ENCODE assay signal across 8 cellular contexts in the genomic region with DNA sequence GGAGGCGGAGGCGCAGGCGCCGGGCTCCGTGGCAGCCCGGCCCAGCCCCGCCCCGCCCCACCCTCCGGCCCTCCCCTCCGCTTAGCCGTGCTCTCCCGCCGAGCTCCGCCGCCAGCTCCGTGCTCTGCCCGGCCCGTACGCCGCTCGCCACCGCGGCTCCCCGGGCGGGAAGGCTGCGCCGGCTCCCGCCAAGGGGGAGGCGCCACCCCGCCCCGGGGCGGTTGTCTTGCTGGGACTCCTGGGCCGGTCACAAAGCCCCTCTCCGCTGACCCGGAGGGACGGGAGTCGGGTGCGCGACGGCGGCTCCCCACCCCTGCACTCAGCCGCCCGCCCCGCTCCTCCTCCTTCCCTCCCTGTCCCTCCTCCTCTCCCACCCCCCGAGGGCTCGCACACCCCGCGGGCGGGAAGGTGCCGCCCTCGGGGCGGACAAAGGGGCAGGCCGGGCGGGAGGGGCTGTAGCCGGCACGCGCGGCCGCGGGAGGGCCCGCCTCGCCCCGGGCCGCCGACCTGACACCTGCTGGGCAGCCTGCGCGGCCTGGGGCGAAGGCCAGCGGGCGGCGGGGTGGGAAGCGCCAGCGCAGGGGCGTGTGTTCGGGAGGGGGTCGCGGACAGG. TPM values are rescaled to one million over a fixed set of nuclear protein-coding genes. Genes with fewer than 3 reads are reported as not detected.
DNase-seq lines count a peak whose midpoint lies in the region; ATAC-seq, FAIRE-seq and TF ChIP-seq lines count a peak whose summit lies in the region.

No MANE protein-coding gene starts in this region.

- H3K23me2 ChIP-seq in H1 (ENCODE audit: low read depth, low read length), result peaks cover 17% of the 10 kb centered on the region

- H3K4me2 ChIP-seq in H1 (ENCODE audit: insufficient read depth in 1 of 2, low read depth in 2 of 2, low read length in 2 of 2), result peak overlapping the region; percentile 79 to 99

- H3K27me3 Mint-ChIP-seq in naive thymus-derived CD4-positive, alpha-beta T cell, result peaks cover 50 to 70% (median 61%) of the 10 kb centered on the region in 5 donors

- no peak; a peak in 1 of 3 replicates for TF ChIP-seq POLR2A in H1 (IDR thresholded peaks at IDR 0.05; ENCODE audit: control extremely low read depth in 1 of 2, low read depth in 2 of 2, low read length in 2 of 2)

- no peak overlapping the region for H2BK20ac ChIP-seq in H1 (ENCODE audit: low read length)

- DNase-seq in NCI-H187 (lab: John Stamatoyannopoulos, UW) (peak; percentile 73 to 77), NCI-H187 treated with DMSO at 0.1 percent for 48 hours (lab: John Stamatoyannopoulos, UW) (no peak), HPDE6-E6E7 (ENCODE audit: extremely low spot score) (peak; percentile 72), RPMI7951 (ENCODE audit: low read depth) (peak; percentile 62), H1 (ENCODE audit: low read depth in 1 of 2, low spot score in 2 of 2) (peak in 1 of 2 experiments; percentile 82), NCI-H1694 treated with DMSO at 0.1 percent for 48 hours (lab: John Stamatoyannopoulos, UW) (no peak)
- DNase-seq in naive thymus-derived CD4-positive, alpha-beta T cell, result no peak

- H3K36me3 Mint-ChIP-seq in naive thymus-derived CD4-positive, alpha-beta T cell, result peaks cover 0 to 8% (median 5%) of the 10 kb centered on the region in 5 donors

- peaks cover 0 to 9% of the 10 kb centered on the region in 2 experiments; a peak in 2 of 4 replicates for H3K79me2 ChIP-seq in H1 (ENCODE audit: control insufficient read depth in 1 of 2, insufficient read depth in 2 of 2, low read length in 2 of 2)

- 5% methylated on average over 20 of the region's 77 CpGs; no CpG with 5 or more reads in 1 of the 2 experiments for WGBS in H1 (ENCODE audit: extremely low coverage in 1 of 2, insufficient coverage in 1 of 2, insufficient read length in 1 of 2, insufficient replicate concordance in 2 of 2, low coverage in 1 of 2, low lambda C conversion rate in 2 of 2, missing lambda C conversion rate in 1 of 2), 2 experiments

- no peak overlapping the region for H4K91ac ChIP-seq in H1 (replicated peaks; ENCODE audit: insufficient read length, low read length)

- no peaks in the 10 kb centered on the region for H3K9me3 ChIP-seq in H1 (ENCODE audit: insufficient read depth in 2 of 2, low read depth in 1 of 2, low read length in 1 of 2)
- no peaks in the 10 kb centered on the region for H3K9me3 ChIP-seq in naive thymus-derived CD4-positive, alpha-beta T cell (ENCODE audit: control insufficient read depth in 2 of 3, low read length in 3 of 3)

- peak; percentile 90 for ATAC-seq in GM21528 (IDR thresholded peaks at IDR 0.05; ENCODE audit: low FRiP score, unreplicated experiment)
- peak; percentile 69 for ATAC-seq in naive thymus-derived CD4-positive, alpha-beta T cell

- no peak overlapping the region for H2AFZ ChIP-seq in H1 (ENCODE audit: low read length)

- no peaks in the 10 kb centered on the region for H3K79me1 ChIP-seq in H1 (ENCODE audit: low read depth, low read length)

- no peak overlapping the region for H3K27ac Mint-ChIP-seq in naive thymus-derived CD4-positive, alpha-beta T cell

- peak overlapping the region in 5 of 10 donors; percentile 69 to 88 (median 81) for H3K4me3 Mint-ChIP-seq in naive thymus-derived CD4-positive, alpha-beta T cell

- TF ChIP-seq EP300 in H1 (IDR thresholded peaks at IDR 0.05; ENCODE audit: borderline replicate concordance in 1 of 2, low read depth in 2 of 2, low read length in 2 of 2), result no peak

- no peaks in the 10 kb centered on the region for H3K36me3 ChIP-seq in H1 (ENCODE audit: control insufficient read depth in 2 of 4, insufficient read depth in 4 of 4, low read length in 3 of 4)
- H3K36me3 ChIP-seq in naive thymus-derived CD4-positive, alpha-beta T cell (ENCODE audit: control insufficient read depth in 2 of 3, insufficient read depth in 3 of 3, low read length in 3 of 3), result no peaks in the 10 kb centered on the region

- CTCF ChIA-PET in H1 (lab: Charles Lee; ENCODE audit: partially characterized antibody), result interaction anchor here (1.1 to 2.3 kb wide), 4 partner anchors 13 to 459 kb away, joined by 3 to 13 read pairs (median 8); no protein-coding TSS in a partner anchor
- CTCF ChIA-PET in naive thymus-derived CD4-positive, alpha-beta T cell (lab: Charles Lee), result no interaction called here

- POLR2A ChIA-PET in H1 (lab: Charles Lee; ENCODE audit: partially characterized antibody), result interaction anchor here (0.7 to 16.7 kb wide), 2 partner anchors 17 to 91 kb away, joined by 3 to 192 read pairs; a partner anchor contains a TSS
- POLR2A ChIA-PET in naive thymus-derived CD4-positive, alpha-beta T cell (lab: Charles Lee), result no interaction called here

- no peaks in the 10 kb centered on the region for H4K20me1 ChIP-seq in H1 (replicated peaks in 1 of 2; ENCODE audit: control insufficient read depth in 1 of 2, insufficient read depth in 2 of 2, low read length in 2 of 2)

- no peak for TF ChIP-seq CTCF in H1 (IDR thresholded peaks at IDR 0.05; ENCODE audit: control extremely low read depth in 1 of 3, insufficient read depth in 1 of 3, low read depth in 1 of 3, low read length in 3 of 3)

- peak overlapping the region; percentile 94; the same call in 1 of the 2 replicates for H2BK5ac ChIP-seq in H1 (ENCODE audit: low read depth, low read length)

- H3K23ac ChIP-seq in H1 (ENCODE audit: insufficient read length), result no peak overlapping the region

- peak overlapping the region; percentile 23; the same call in 1 of the 2 replicates for H3K27ac ChIP-seq in H1 (ENCODE audit: low read depth, low read length)
- no peak overlapping the region for H3K27ac ChIP-seq in naive thymus-derived CD4-positive, alpha-beta T cell (ENCODE audit: low read depth, low read length)

- peaks cover 4 to 21% (median 16%) of the 10 kb centered on the region in 4 experiments; a peak in 6 of 7 replicates for H3K27me3 ChIP-seq in H1 (replicated peaks in 1 of 4; ENCODE audit: control insufficient read depth in 3 of 4, extremely low read depth in 1 of 4, insufficient read depth in 3 of 4, low read length in 3 of 4)
- H3K27me3 ChIP-seq in naive thymus-derived CD4-positive, alpha-beta T cell (ENCODE audit: control insufficient read depth in 2 of 2, insufficient read depth in 2 of 2, low read length in 2 of 2), result peaks cover 12 to 39% of the 10 kb centered on the region in 2 donors

- H2AK5ac ChIP-seq in H1 (ENCODE audit: low read depth, low read length), result no peak overlapping the region

- H3K9me3 Mint-ChIP-seq in naive thymus-derived CD4-positive, alpha-beta T cell, result peaks cover 0 to 49% (median 11%) of the 10 kb centered on the region in 11 donors

- no peak overlapping the region for H2BK120ac ChIP-seq in H1 (replicated peaks; ENCODE audit: low read depth, low read length)

- H4K8ac ChIP-seq in H1 (ENCODE audit: extremely low read depth, insufficient read depth, low read length), result no peak overlapping the region

- H3K4me1 Mint-ChIP-seq in naive thymus-derived CD4-positive, alpha-beta T cell, result peaks cover 13 to 22% (median 20%) of the 10 kb centered on the region in 7 donors

- FAIRE-seq in H1 (lab: Jason Lieb, UNC), result no peak

- TF ChIP-seq RAD21 in H1 (IDR thresholded peaks at IDR 0.05 in 1 of 2, conservative IDR thresholded peaks at IDR 0.05 in 1 of 2; ENCODE audit: low read depth in 2 of 2, low read length in 2 of 2), result no peak

- H3K4me3 ChIP-seq in H1 (ENCODE audit: extremely low read depth in 1 of 4, insufficient read depth in 2 of 4, low read depth in 3 of 4, low read length in 4 of 4), result peak overlapping the region; percentile 47 to 76 (median 74)
- H3K4me3 ChIP-seq in naive thymus-derived CD4-positive, alpha-beta T cell (ENCODE audit: low read length), result no peak overlapping the region

- H3K56ac ChIP-seq in H1 (replicated peaks; ENCODE audit: insufficient read length, low read depth, low read length), result peak overlapping the region; percentile 2

- H3K4ac ChIP-seq in H1 (replicated peaks; ENCODE audit: insufficient read length, low read depth, low read length), result no peak overlapping the region

- H3K14ac ChIP-seq in H1 (ENCODE audit: insufficient read length), result no peak overlapping the region

- H3K18ac ChIP-seq in H1 (ENCODE audit: extremely low read depth, low read length), result peak overlapping the region; percentile 75; the same call in 1 of the 2 replicates

- peak overlapping the region in 1 of 4 experiments; percentile 68; a peak in 3 of 7 replicates for H3K9ac ChIP-seq in H1 (replicated peaks in 1 of 4; ENCODE audit: extremely low read depth in 1 of 4, low read depth in 3 of 4, low read length in 3 of 4)

- no peak overlapping the region for H2BK15ac ChIP-seq in H1 (ENCODE audit: low read length)

- intact Hi-C loops in naive thymus-derived CD4-positive, alpha-beta T cell (cut with micrococcal nuclease), result loop anchor here (5.0 to 10.0 kb wide), 2 partner anchors 1093 to 1681 kb away; a partner anchor contains a TSS

- H4K5ac ChIP-seq in H1 (ENCODE audit: insufficient read length, low read depth, low read length), result peak overlapping the region; percentile 68

- H3K4me1 ChIP-seq in H1 (replicated peaks in 1 of 4; ENCODE audit: control insufficient read depth in 3 of 4, insufficient read depth in 4 of 4, low read length in 3 of 4), result peaks cover 9 to 27% (median 17%) of the 10 kb centered on the region in 4 experiments; a peak in 6 of 7 replicates
- peaks cover 7 to 13% of the 10 kb centered on the region in 2 donors for H3K4me1 ChIP-seq in naive thymus-derived CD4-positive, alpha-beta T cell (ENCODE audit: control insufficient read depth in 2 of 2, insufficient read depth in 2 of 2, low read length in 2 of 2)

- no peak overlapping the region for H2BK12ac ChIP-seq in H1 (ENCODE audit: low read depth, low read length)

TF ChIP-seq in H1, 55 proteins besides CTCF, POLR2A, EP300 and RAD21 (continues in another document):
- TF ChIP-seq NRF1 (IDR thresholded peaks at IDR 0.05; ENCODE audit: low read depth, low read length) (0 out of 2 replicates have a peak, but pooled peaks have one; percentile 3), SP1 (IDR thresholded peaks at IDR 0.05; ENCODE audit: low read depth, low read length) (no peak), CHD2 (IDR thresholded peaks at IDR 0.05; ENCODE audit: low read length) (no peak), SP4 (IDR thresholded peaks at IDR 0.05; ENCODE audit: low read length) (no peak), CHD1 (IDR thresholded peaks at IDR 0.05; ENCODE audit: low read depth, low read length) (no peak), TAF1 (IDR thresholded peaks at IDR 0.05; ENCODE audit: low read depth, low read length) (0 out of 2 replicates have a peak, but pooled peaks have one; percentile 26)

RNA-seq across cellular contexts. Expression of a gene that starts 11.5 kb away (rescaled TPM):
- total RNA-seq in RPMI7951 (2014; rRNA removed; shearing (Covaris generic)), result not detected in 2 replicates
- 10.6 and 12.0 TPM in 2 replicates for total RNA-seq in H1 (2021; fragmentation: NEBNext Ultra II Directional; extraction: Animal tissue kit (Norgen Biotek cat#: 25700))
- polyA plus RNA-seq in H1 (2011; rRNA removed), result 11.3 and 13.5 TPM in 2 replicates
- 7.9 TPM for polyA plus RNA-seq in H1 (2011; cell fraction: cytosol; rRNA removed)
- 11.6 TPM for polyA plus RNA-seq in H1 (2011; cell fraction: nucleus; rRNA removed)
- polyA plus RNA-seq in H1 (2012, experiment 1 of 2), result 6.5 to 9.0 TPM (median 6.8 TPM) in 4 replicates
- polyA plus RNA-seq in H1 (2012, experiment 2 of 2), result 4.7 TPM
- 3.4 TPM for polyA plus RNA-seq in H1 (2013, experiment 1 of 2)
- polyA plus RNA-seq in H1 (2013, experiment 2 of 2), result 2.8 TPM
- polyA minus RNA-seq in H1 (2011; rRNA and poly(A)+ RNA removed), result 3.4 and 3.8 TPM in 2 replicates
- 9.6 TPM for polyA minus RNA-seq in H1 (2011; cell fraction: cytosol; rRNA and poly(A)+ RNA removed)
- polyA minus RNA-seq in H1 (2011; cell fraction: nucleus; rRNA and poly(A)+ RNA removed), result 9.8 TPM
- total RNA-seq in naive thymus-derived CD4-positive, alpha-beta T cell, result not detected
- polyA plus RNA-seq in naive thymus-derived CD4-positive, alpha-beta T cell, result not detected

Comparison
In these comparisons a context has a peak if more than half of its experiments do, and no peak if none do; other contexts are left out.
1. DNase-seq: peak in NCI-H187 (2 of 2), HPDE6-E6E7 (single experiment) and RPMI7951 (single experiment); none in NCI-H187 treated with DMSO at 0.1 percent for 48 hours (single experiment), naive thymus-derived CD4-positive, alpha-beta T cell (0 of 9) and NCI-H1694 treated with DMSO at 0.1 percent for 48 hours (single experiment).
2. RNA of a gene that starts 11.5 kb away (total RNA-seq): 10.6 to 12.0 TPM in H1; not detected in RPMI7951 and not detected in naive thymus-derived CD4-positive, alpha-beta T cell; every median in the first group is over 10 times any median in the second.